In the genomic region with DNA sequence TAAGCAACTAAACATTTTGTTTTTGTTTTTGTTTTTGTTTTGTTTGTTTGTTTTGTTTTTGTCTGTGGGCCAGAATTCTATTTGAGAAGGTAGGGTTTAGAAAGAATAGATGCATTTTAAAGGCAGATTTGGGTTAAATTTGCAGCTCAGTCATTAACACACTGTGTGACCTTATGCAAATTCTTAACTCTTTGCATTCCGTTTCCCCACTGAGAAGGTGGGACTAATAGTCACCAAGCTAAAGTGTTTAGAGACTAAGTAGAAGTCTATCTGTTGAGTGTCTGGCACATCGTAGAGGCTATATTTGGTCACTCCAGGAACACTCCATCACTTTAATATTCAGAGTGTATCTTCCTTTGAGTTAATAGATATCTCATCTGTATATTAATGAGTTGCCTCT, we compare ENCODE assay signal across 1 cellular context.
TF ChIP-seq lines count a peak whose summit lies in the region.

No MANE protein-coding gene starts in this region.

TF ChIP-seq in GM23338, 12 proteins besides CTCF, POLR2A, EP300 and RAD21 (continued from another document):
- TF ChIP-seq, protein P1, sequence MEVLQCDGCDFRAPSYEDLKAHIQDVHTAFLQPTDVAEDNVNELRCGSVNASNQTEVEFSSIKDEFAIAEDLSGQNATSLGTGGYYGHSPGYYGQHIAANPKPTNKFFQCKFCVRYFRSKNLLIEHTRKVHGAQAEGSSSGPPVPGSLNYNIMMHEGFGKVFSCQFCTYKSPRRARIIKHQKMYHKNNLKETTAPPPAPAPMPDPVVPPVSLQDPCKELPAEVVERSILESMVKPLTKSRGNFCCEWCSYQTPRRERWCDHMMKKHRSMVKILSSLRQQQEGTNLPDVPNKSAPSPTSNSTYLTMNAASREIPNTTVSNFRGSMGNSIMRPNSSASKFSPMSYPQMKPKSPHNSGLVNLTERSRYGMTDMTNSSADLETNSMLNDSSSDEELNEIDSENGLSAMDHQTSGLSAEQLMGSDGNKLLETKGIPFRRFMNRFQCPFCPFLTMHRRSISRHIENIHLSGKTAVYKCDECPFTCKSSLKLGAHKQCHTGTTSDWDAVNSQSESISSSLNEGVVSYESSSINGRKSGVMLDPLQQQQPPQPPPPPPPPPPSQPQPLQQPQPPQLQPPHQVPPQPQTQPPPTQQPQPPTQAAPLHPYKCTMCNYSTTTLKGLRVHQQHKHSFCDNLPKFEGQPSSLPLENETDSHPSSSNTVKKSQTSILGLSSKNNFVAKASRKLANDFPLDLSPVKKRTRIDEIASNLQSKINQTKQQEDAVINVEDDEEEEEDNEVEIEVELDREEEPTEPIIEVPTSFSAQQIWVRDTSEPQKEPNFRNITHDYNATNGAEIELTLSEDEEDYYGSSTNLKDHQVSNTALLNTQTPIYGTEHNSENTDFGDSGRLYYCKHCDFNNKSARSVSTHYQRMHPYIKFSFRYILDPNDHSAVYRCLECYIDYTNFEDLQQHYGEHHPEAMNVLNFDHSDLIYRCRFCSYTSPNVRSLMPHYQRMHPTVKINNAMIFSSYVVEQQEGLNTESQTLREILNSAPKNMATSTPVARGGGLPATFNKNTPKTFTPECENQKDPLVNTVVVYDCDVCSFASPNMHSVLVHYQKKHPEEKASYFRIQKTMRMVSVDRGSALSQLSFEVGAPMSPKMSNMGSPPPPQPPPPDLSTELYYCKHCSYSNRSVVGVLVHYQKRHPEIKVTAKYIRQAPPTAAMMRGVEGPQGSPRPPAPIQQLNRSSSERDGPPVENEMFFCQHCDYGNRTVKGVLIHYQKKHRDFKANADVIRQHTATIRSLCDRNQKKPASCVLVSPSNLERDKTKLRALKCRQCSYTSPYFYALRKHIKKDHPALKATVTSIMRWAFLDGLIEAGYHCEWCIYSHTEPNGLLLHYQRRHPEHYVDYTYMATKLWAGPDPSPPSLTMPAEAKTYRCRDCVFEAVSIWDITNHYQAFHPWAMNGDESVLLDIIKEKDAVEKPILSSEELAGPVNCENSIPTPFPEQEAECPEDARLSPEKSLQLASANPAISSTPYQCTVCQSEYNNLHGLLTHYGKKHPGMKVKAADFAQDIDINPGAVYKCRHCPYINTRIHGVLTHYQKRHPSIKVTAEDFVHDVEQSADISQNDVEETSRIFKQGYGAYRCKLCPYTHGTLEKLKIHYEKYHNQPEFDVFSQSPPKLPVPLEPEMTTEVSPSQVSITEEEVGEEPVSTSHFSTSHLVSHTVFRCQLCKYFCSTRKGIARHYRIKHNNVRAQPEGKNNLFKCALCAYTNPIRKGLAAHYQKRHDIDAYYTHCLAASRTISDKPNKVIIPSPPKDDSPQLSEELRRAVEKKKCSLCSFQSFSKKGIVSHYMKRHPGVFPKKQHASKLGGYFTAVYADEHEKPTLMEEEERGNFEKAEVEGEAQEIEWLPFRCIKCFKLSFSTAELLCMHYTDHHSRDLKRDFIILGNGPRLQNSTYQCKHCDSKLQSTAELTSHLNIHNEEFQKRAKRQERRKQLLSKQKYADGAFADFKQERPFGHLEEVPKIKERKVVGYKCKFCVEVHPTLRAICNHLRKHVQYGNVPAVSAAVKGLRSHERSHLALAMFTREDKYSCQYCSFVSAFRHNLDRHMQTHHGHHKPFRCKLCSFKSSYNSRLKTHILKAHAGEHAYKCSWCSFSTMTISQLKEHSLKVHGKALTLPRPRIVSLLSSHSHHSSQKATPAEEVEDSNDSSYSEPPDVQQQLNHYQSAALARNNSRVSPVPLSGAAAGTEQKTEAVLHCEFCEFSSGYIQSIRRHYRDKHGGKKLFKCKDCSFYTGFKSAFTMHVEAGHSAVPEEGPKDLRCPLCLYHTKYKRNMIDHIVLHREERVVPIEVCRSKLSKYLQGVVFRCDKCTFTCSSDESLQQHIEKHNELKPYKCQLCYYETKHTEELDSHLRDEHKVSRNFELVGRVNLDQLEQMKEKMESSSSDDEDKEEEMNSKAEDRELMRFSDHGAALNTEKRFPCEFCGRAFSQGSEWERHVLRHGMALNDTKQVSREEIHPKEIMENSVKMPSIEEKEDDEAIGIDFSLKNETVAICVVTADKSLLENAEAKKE (CRISPR knock-in tag; IDR thresholded peaks at IDR 0.05): no peak
- no peak for TF ChIP-seq NANOG (IDR thresholded peaks at IDR 0.05; ENCODE audit: borderline replicate concordance)
- no peak for TF ChIP-seq EZH2 (IDR thresholded peaks at IDR 0.05; ENCODE audit: low read depth, unreplicated experiment)
- TF ChIP-seq JUNB (IDR thresholded peaks at IDR 0.05; ENCODE audit: unreplicated experiment): no peak
- no peak for TF ChIP-seq CREB1 (CRISPR knock-in tag; IDR thresholded peaks at IDR 0.05; ENCODE audit: low read depth)
- TF ChIP-seq, protein P2, sequence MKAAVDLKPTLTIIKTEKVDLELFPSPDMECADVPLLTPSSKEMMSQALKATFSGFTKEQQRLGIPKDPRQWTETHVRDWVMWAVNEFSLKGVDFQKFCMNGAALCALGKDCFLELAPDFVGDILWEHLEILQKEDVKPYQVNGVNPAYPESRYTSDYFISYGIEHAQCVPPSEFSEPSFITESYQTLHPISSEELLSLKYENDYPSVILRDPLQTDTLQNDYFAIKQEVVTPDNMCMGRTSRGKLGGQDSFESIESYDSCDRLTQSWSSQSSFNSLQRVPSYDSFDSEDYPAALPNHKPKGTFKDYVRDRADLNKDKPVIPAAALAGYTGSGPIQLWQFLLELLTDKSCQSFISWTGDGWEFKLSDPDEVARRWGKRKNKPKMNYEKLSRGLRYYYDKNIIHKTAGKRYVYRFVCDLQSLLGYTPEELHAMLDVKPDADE (IDR thresholded peaks at IDR 0.05): no peak
- TF ChIP-seq EZH2phosphoT487 (IDR thresholded peaks at IDR 0.05; ENCODE audit: unreplicated experiment): no peak
